In genomic region chr1:56472860-56473259, GRCh38 we compare ENCODE assay signal across 10 cellular contexts.
DNase-seq lines count a peak whose midpoint lies in the region; ATAC-seq and TF ChIP-seq lines count a peak whose summit lies in the region.
"Had no signal": no experiment of that assay in that cellular context is flagged by ENCODE, and none has a peak within 500 bp of the region (broad histone marks: within the 10 kb centered on the region; RNA-seq: fewer than 3 reads in every experiment).

No MANE protein-coding gene starts in this region.

- H3K36me3 ChIP-seq in DOHH2 (ENCODE audit: control insufficient read depth, low read length): no peaks in the 10 kb centered on the region
- H3K36me3 ChIP-seq in gastrocnemius medialis: no peaks in the 10 kb centered on the region
- H3K36me3 ChIP-seq in A673 (ENCODE audit: insufficient read depth, low read length, poor library complexity, severe bottlenecking): no peaks in the 10 kb centered on the region

- TF ChIP-seq CTCF in DOHH2 (IDR thresholded peaks at IDR 0.05; ENCODE audit: low read depth, low read length, poor library complexity, severe bottlenecking) (no peak), gastrocnemius medialis (IDR thresholded peaks at IDR 0.05 in 4 of 5, conservative IDR thresholded peaks at IDR 0.05 in 1 of 5) (no peak), A673 (conservative IDR thresholded peaks at IDR 0.05; ENCODE audit: low read depth, low read length) (no peak)

- intact Hi-C loops in gastrocnemius medialis (cut with DNase I; ENCODE audit: low total_unique reads) (no loop called here), A673 (cut with micrococcal nuclease; ENCODE audit: unreplicated experiment) (no loop called here)

- CTCF ChIA-PET in A673 (lab: Charles Lee): no interaction called here

- H3K27ac ChIP-seq in DOHH2 (ENCODE audit: low read depth, low read length) (no peak overlapping the region), gastrocnemius medialis (no peak overlapping the region), A673 (ENCODE audit: low read depth, low read length, poor library complexity, severe bottlenecking) (no peak overlapping the region)

- H3K27me3 ChIP-seq in DOHH2 (ENCODE audit: control insufficient read depth, low read length): peaks cover 31% of the 10 kb centered on the region
- H3K27me3 ChIP-seq in gastrocnemius medialis: no peaks in the 10 kb centered on the region
- peaks cover 44% of the 10 kb centered on the region for H3K27me3 ChIP-seq in A673 (replicated peaks; ENCODE audit: insufficient read depth, low read depth, low read length, poor library complexity)

- H3F3A ChIP-seq in DOHH2 (ENCODE audit: control insufficient read depth, insufficient read depth): no peaks in the 10 kb centered on the region

- H3K9me3 ChIP-seq in DOHH2 (ENCODE audit: control insufficient read depth, insufficient read depth, low read length): no peaks in the 10 kb centered on the region
- H3K9me3 ChIP-seq in gastrocnemius medialis: no peaks in the 10 kb centered on the region
- H3K9me3 ChIP-seq in A673 (ENCODE audit: low read depth, low read length, poor library complexity, severe bottlenecking): no peaks in the 10 kb centered on the region

- no peaks in the 10 kb centered on the region for H3K9me2 ChIP-seq in DOHH2 (replicated peaks; ENCODE audit: control insufficient read depth, low read length)

- POLR2A ChIA-PET in A673 (lab: Charles Lee; ENCODE audit: low non-redundant PET): no interaction called here

- BruUV-seq in A673 (replicated peaks; lab: Mats Ljungman, UMichigan): no TSS peak

- no peaks in the 10 kb centered on the region for H3K79me2 ChIP-seq in DOHH2 (ENCODE audit: control insufficient read depth, low read length)

- H3K4me1 ChIP-seq in DOHH2 (ENCODE audit: control insufficient read depth, low read length) (peaks cover 13% of the 10 kb centered on the region), gastrocnemius medialis (peaks cover 0 to 8% of the 10 kb centered on the region in 2 donors), A673 (ENCODE audit: insufficient read depth, low read length, poor library complexity, severe bottlenecking) (no peaks in the 10 kb centered on the region)

- ATAC-seq in GM19463 (IDR thresholded peaks at IDR 0.05; ENCODE audit: unreplicated experiment): peak; percentile 71
- peak; percentile 65 for ATAC-seq in HG03108 (IDR thresholded peaks at IDR 0.05; ENCODE audit: unreplicated experiment)
- no peak for ATAC-seq in gastrocnemius medialis
- ATAC-seq: activated CD8-positive, alpha-beta T cell treated with anti-CD3 and anti-CD28 coated beads for 36 hours had no signal

- H3K4me3 ChIP-seq in DOHH2 (ENCODE audit: low read length) (no peak overlapping the region), gastrocnemius medialis (no peak overlapping the region), A673 (ENCODE audit: low read depth, low read length, poor library complexity, severe bottlenecking) (no peak overlapping the region)

- TF ChIP-seq POLR2A in gastrocnemius medialis (IDR thresholded peaks at IDR 0.05): no peak

- no peaks in the 10 kb centered on the region for H4K20me1 ChIP-seq in DOHH2 (ENCODE audit: control insufficient read depth, insufficient read depth, low read depth, low read length)

- peak; percentile 89 for DNase-seq in SKM-1 (lab: John Stamatoyannopoulos, UW; ENCODE audit: unreplicated experiment)
- DNase-seq in gastrocnemius medialis: no peak
- no peak for DNase-seq in cerebellum (ENCODE audit: low spot score)
- no peak for DNase-seq in NCI-H2171 (lab: John Stamatoyannopoulos, UW)
- DNase-seq in A673 (ENCODE audit: low spot score): no peak
- DNase-seq: activated CD8-positive, alpha-beta T cell treated with anti-CD3 and anti-CD28 coated beads for 36 hours; substantia nigra had no signal

- peak overlapping the region; percentile 4; the same call in 1 of the 2 replicates for H3K4me2 ChIP-seq in DOHH2 (ENCODE audit: low read length)

- in situ Hi-C loops in gastrocnemius medialis (cut with MboI; ENCODE audit: low sequenced_read_pairs in 4 of 4): no loop called here

Comparison
In these comparisons a context has a peak if more than half of its experiments do, and no peak if none do; other contexts are left out.
1. ATAC-seq: peak in GM19463 (single experiment) and HG03108 (single experiment); none in gastrocnemius medialis (0 of 2).